Comparison of ENCODE assay signal across 8 cellular contexts in genomic region chr11:118659314-118659939, GRCh38. TPM values are rescaled to one million over a fixed set of nuclear protein-coding genes. Genes with fewer than 3 reads are reported as not detected.
A peak's percentile ranks its signal among the peaks of the same experiment; 100 is the strongest.
DNase-seq lines count a peak whose midpoint lies in the region; ATAC-seq and TF ChIP-seq lines count a peak whose summit lies in the region.

No MANE protein-coding gene starts in this region.

- no peak overlapping the region for H3K4me3 Mint-ChIP-seq in activated CD4-positive, alpha-beta memory T cell treated with anti-CD3 and anti-CD28 coated beads for 36 hours

- H3K27ac Mint-ChIP-seq in activated CD4-positive, alpha-beta memory T cell treated with anti-CD3 and anti-CD28 coated beads for 36 hours: no peak overlapping the region

- no peaks in the 10 kb centered on the region for H3K27me3 Mint-ChIP-seq in activated CD4-positive, alpha-beta memory T cell treated with anti-CD3 and anti-CD28 coated beads for 36 hours

- ATAC-seq in GM18505 (IDR thresholded peaks at IDR 0.05; ENCODE audit: unreplicated experiment) (peak; percentile 80), HG03565 (IDR thresholded peaks at IDR 0.05; ENCODE audit: unreplicated experiment) (peak; percentile 57)

- WGBS in lower leg skin, 2 donors: 7 to 14% methylated on average over 19 to 21 of the region's 25 CpGs

- no peaks in the 10 kb centered on the region for H3K36me3 Mint-ChIP-seq in activated CD4-positive, alpha-beta memory T cell treated with anti-CD3 and anti-CD28 coated beads for 36 hours

- peak; percentile 97 for TF ChIP-seq CTCF in 22Rv1 (IDR thresholded peaks at IDR 0.05)
- TF ChIP-seq CTCF in lower leg skin (IDR thresholded peaks at IDR 0.05): peak in 1 of 3 donors; percentile 36

- intact Hi-C loops in activated CD4-positive, alpha-beta memory T cell treated with anti-CD3 and anti-CD28 coated beads for 36 hours (cut with micrococcal nuclease): loop anchor here (1.0 kb wide), 1 partner anchor 64 kb away; no protein-coding TSS in a partner anchor
- intact Hi-C loops in lower leg skin (cut with DNase I; ENCODE audit: low total_unique reads): no loop called here

- POLR2A ChIA-PET in activated CD4-positive, alpha-beta memory T cell treated with anti-CD3 and anti-CD28 coated beads for 36 hours (lab: Charles Lee): no interaction called here

- no peak for TF ChIP-seq POLR2A in GM18505 (IDR thresholded peaks at IDR 0.05; ENCODE audit: borderline replicate concordance, extremely low read depth, insufficient read depth, insufficient read length)
- TF ChIP-seq POLR2A in lower leg skin (IDR thresholded peaks at IDR 0.05): no peak

- DNase-seq in NCI-H82 (lab: John Stamatoyannopoulos, UW): peak; percentile 89
- peak; percentile 94 for DNase-seq in activated CD4-positive, alpha-beta memory T cell treated with anti-CD3 and anti-CD28 coated beads for 36 hours
- peak; percentile 54 to 82 for DNase-seq in dermis microvascular lymphatic vessel endothelial cell (ENCODE audit: low read depth in 2 of 2)
- DNase-seq in lower leg skin (ENCODE audit: low spot score in 2 of 2): peak; percentile 86 to 98
- peak; percentile 57 to 89 (median 70) for DNase-seq in stimulated activated CD4-positive, alpha-beta T cell treated with anti-CD3 and anti-CD28 coated beads, TNF-alpha, amount 100 ng/mL, for 1 hour (ENCODE audit: low read depth in 3 of 3, low spot score in 1 of 3)

- H3K9me3 Mint-ChIP-seq in activated CD4-positive, alpha-beta memory T cell treated with anti-CD3 and anti-CD28 coated beads for 36 hours: no peaks in the 10 kb centered on the region

- H3K27ac ChIP-seq in 22Rv1: no peak overlapping the region

- no peak overlapping the region for H3K4me3 ChIP-seq in lower leg skin (ENCODE audit: low read depth, poor library complexity, severe bottlenecking)

- peaks cover 2% of the 10 kb centered on the region for H3K4me1 Mint-ChIP-seq in activated CD4-positive, alpha-beta memory T cell treated with anti-CD3 and anti-CD28 coated beads for 36 hours (ENCODE audit: low read depth)

- CTCF ChIA-PET in activated CD4-positive, alpha-beta memory T cell treated with anti-CD3 and anti-CD28 coated beads for 36 hours (lab: Charles Lee): interaction anchor here (0.6 to 3.1 kb wide), 18 partner anchors 12 to 488 kb away, joined by 3 to 14 read pairs (median 3); no protein-coding TSS in a partner anchor

RNA-seq across cellular contexts. Expression of gene TREH, which starts 20.0 kb away (rescaled TPM):
- total RNA-seq in activated CD4-positive, alpha-beta memory T cell treated with anti-CD3 and anti-CD28 coated beads for 36 hours: not detected
- total RNA-seq in dermis microvascular lymphatic vessel endothelial cell (not detected in 2 replicates), lower leg skin (not detected)

RNA-seq across cellular contexts. Expression of gene PHLDB1, which starts 52.0 kb away (rescaled TPM):
- 1 to 10 TPM; 2.0 to 2.4 TPM for total RNA-seq in activated CD4-positive, alpha-beta memory T cell treated with anti-CD3 and anti-CD28 coated beads for 36 hours
- 20.7 and 27.6 TPM in 2 replicates for total RNA-seq in dermis microvascular lymphatic vessel endothelial cell
- total RNA-seq in lower leg skin: 10 to 100 TPM; 51.9 to 77.4 (median 70.2) TPM
